In the genomic region with DNA sequence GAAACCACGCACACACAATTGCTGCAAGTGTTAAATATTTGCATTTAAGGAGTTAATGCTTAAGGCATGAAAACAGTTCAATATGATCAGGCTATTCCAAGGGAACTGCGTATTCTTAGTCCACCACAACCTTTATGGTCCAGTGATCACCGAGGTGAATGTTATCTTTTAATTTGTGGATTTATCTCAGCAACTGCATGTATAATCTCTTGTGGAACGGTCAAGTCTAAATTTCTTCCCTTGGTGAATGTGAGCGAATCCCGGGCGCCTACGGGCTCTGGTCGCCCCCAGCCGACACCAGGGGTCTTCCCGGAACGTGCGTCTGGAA, we compare ENCODE assay signal across 8 cellular contexts. TPM values are rescaled to one million over a fixed set of nuclear protein-coding genes. Genes with fewer than 3 reads are reported as not detected.
DNase-seq lines count a peak whose midpoint lies in the region; ATAC-seq, FAIRE-seq and TF ChIP-seq lines count a peak whose summit lies in the region.

No MANE protein-coding gene starts in this region.

- peaks cover 7% of the 10 kb centered on the region in 2 donors for H3K4me1 ChIP-seq in adrenal gland (replicated peaks in 1 of 2)
- H3K4me1 ChIP-seq in HepG2 (ENCODE audit: insufficient read depth, low read length), result peaks cover 18% of the 10 kb centered on the region

- no peaks in the 10 kb centered on the region for H4K20me1 ChIP-seq in HepG2 (ENCODE audit: insufficient read depth, low read length)

- intact Hi-C loops in activated CD4-positive, alpha-beta T cell treated with anti-CD3 and anti-CD28 coated beads for 36 hours (cut with DNase I, micrococcal nuclease), result loop anchor here (1.0 kb wide), 5 partner anchors 28 to 857 kb away; a partner anchor contains a TSS
- intact Hi-C loops in adrenal gland (cut with DNase I) (no loop called here), HepG2 (cut with micrococcal nuclease; ENCODE audit: unreplicated experiment) (loop anchor here (2.0 kb wide), 1 partner anchor 28 kb away; a partner anchor contains a TSS)

- TF ChIP-seq CTCF in adrenal gland (IDR thresholded peaks at IDR 0.05), result no peak
- TF ChIP-seq CTCF in HepG2 (CRISPR knock-in tag; IDR thresholded peaks at IDR 0.05), result no peak

- H3K4me2 ChIP-seq in HepG2 (ENCODE audit: low read depth, low read length), result peak overlapping the region; percentile 98

- ATAC-seq in activated CD4-positive, alpha-beta T cell treated with anti-CD3 and anti-CD28 coated beads for 36 hours, result no peak
- ATAC-seq in HepG2, result no peak
- no peak for ATAC-seq in HG02571 (IDR thresholded peaks at IDR 0.05; ENCODE audit: unreplicated experiment)
- ATAC-seq in GM18909 (IDR thresholded peaks at IDR 0.05; ENCODE audit: poor library complexity, unreplicated experiment), result no peak

- H2AFZ ChIP-seq in HepG2 (ENCODE audit: low read length), result peak overlapping the region; percentile 59

- 3 to 5% (median 4%) methylated on average over 13 of the region's 13 CpGs for WGBS in adrenal gland, 4 donors
- WGBS in HepG2 (ENCODE audit: low lambda C conversion rate), result 24% methylated on average over 3 of the region's 13 CpGs

- H3K4me3 ChIP-seq in adrenal gland (peak overlapping the region; percentile 1 to 73 (median 42)), HepG2 (replicated peaks in 1 of 3; ENCODE audit: insufficient read depth in 1 of 3, low read depth in 2 of 3, low read length in 3 of 3) (peak overlapping the region; percentile 65 to 91 (median 82); a peak in 5 of 6 replicates)

- DNase-seq in activated CD4-positive, alpha-beta T cell treated with anti-CD3 and anti-CD28 coated beads for 36 hours, result no peak
- no peak for DNase-seq in activated CD4-positive, alpha-beta T cell treated with anti-CD3 and anti-CD28 coated beads for 48 hours
- DNase-seq in adrenal gland (no peak), HepG2 (ENCODE audit: low spot score) (no peak)
- no peak for DNase-seq in effector CD4-positive, alpha-beta T cell

- in situ Hi-C loops in HepG2 (cut with HindIII; ENCODE audit: extremely low pct_ligation_motif_present, low pct_unique_long_range_greater_than_20kb), result no loop called here

- POLR2A ChIA-PET in activated CD4-positive, alpha-beta T cell treated with anti-CD3 and anti-CD28 coated beads for 36 hours (lab: Charles Lee), result interaction anchor here (1.2 kb wide), 1 partner anchor 9 kb away, joined by 4 read pairs; no protein-coding TSS in a partner anchor
- POLR2A ChIA-PET in HepG2 (lab: Yijun Ruan, JAX), result no interaction called here

- H3K27me3 ChIP-seq in adrenal gland (no peaks in the 10 kb centered on the region), HepG2 (ENCODE audit: control insufficient read depth in 1 of 2, insufficient read depth in 2 of 2, low read length in 2 of 2) (no peaks in the 10 kb centered on the region; a peak in 1 of 5 replicates)

- no TSS peak for BruUV-seq in HepG2 (replicated peaks; lab: Mats Ljungman, UMichigan)

- no peak for TF ChIP-seq EP300 in HepG2 (IDR thresholded peaks at IDR 0.05; ENCODE audit: low read depth in 2 of 2, low read length in 2 of 2)
- no peak for TF ChIP-seq EP300 in HepG2 (CRISPR knock-in tag; IDR thresholded peaks at IDR 0.05; ENCODE audit: borderline replicate concordance)

- no peak for TF ChIP-seq POLR2A in adrenal gland (IDR thresholded peaks at IDR 0.05)
- no peak for TF ChIP-seq POLR2A in HepG2 (IDR thresholded peaks at IDR 0.05; ENCODE audit: insufficient read depth in 1 of 2, low read depth in 2 of 2, low read length in 2 of 2)

- H3K36me3 Mint-ChIP-seq in activated CD4-positive, alpha-beta T cell treated with anti-CD3 and anti-CD28 coated beads for 36 hours (ENCODE audit: low read depth), result no peaks in the 10 kb centered on the region

- peak overlapping the region; percentile 62 for H3K9ac ChIP-seq in HepG2 (ENCODE audit: insufficient read depth, low read depth, low read length)

- FAIRE-seq in HepG2 (lab: Jason Lieb, UNC), result no peak

- H3K79me2 ChIP-seq in HepG2 (ENCODE audit: insufficient read depth, low read length), result no peaks in the 10 kb centered on the region

- CTCF ChIA-PET in activated CD4-positive, alpha-beta T cell treated with anti-CD3 and anti-CD28 coated beads for 36 hours (lab: Charles Lee), result interaction anchor here (0.6 to 1.3 kb wide), 2 partner anchors 10 to 35 kb away, joined by 3 to 5 read pairs; no protein-coding TSS in a partner anchor
- CTCF ChIA-PET in HepG2 (lab: Yijun Ruan, JAX; ENCODE audit: low intra/inter-chr PET ratio, low total read pairs), result no interaction called here

- H3K4me3 Mint-ChIP-seq in activated CD4-positive, alpha-beta T cell treated with anti-CD3 and anti-CD28 coated beads for 36 hours, result peak overlapping the region; percentile 85

- peaks cover 8% of the 10 kb centered on the region for H3K27me3 Mint-ChIP-seq in activated CD4-positive, alpha-beta T cell treated with anti-CD3 and anti-CD28 coated beads for 36 hours

- H3K27ac ChIP-seq in adrenal gland, result peak overlapping the region in 3 of 5 donors; percentile 47 to 62 (median 56)
- H3K27ac ChIP-seq in HepG2 (ENCODE audit: extremely low read length, insufficient read depth, low read length), result no peak overlapping the region
- peak overlapping the region; percentile 72 for H3K27ac ChIP-seq in temporal lobe (ENCODE audit: low read depth, low read length)

- H3K9me3 ChIP-seq in adrenal gland (replicated peaks in 1 of 3), result no peaks in the 10 kb centered on the region
- no peaks in the 10 kb centered on the region for H3K9me3 ChIP-seq in HepG2 (ENCODE audit: low read length)

- peaks cover 0 to 6% of the 10 kb centered on the region in 2 donors for H3K36me3 ChIP-seq in adrenal gland (replicated peaks in 1 of 2)
- 0 out of 5 replicates have a peak, but pooled peaks cover 0 to 7% of the 10 kb centered on the region in 2 experiments for H3K36me3 ChIP-seq in HepG2 (replicated peaks in 1 of 2; ENCODE audit: control insufficient read depth in 1 of 2, insufficient read depth in 2 of 2, low read length in 2 of 2)

- no peaks in the 10 kb centered on the region for H3K9me3 Mint-ChIP-seq in activated CD4-positive, alpha-beta T cell treated with anti-CD3 and anti-CD28 coated beads for 36 hours (ENCODE audit: low read depth)

- no peak for TF ChIP-seq RAD21 in HepG2 (CRISPR knock-in tag; IDR thresholded peaks at IDR 0.05)

- peak overlapping the region; percentile 84 for H3K27ac Mint-ChIP-seq in activated CD4-positive, alpha-beta T cell treated with anti-CD3 and anti-CD28 coated beads for 36 hours

- H3K4me1 Mint-ChIP-seq in activated CD4-positive, alpha-beta T cell treated with anti-CD3 and anti-CD28 coated beads for 36 hours, result peaks cover 8% of the 10 kb centered on the region

RNA-seq across cellular contexts. Expression of a gene that starts 1.0 kb away (rescaled TPM):
- 1 to 10 TPM; 2.1 to 2.7 TPM for total RNA-seq in activated CD4-positive, alpha-beta T cell treated with anti-CD3 and anti-CD28 coated beads for 36 hours
- total RNA-seq in adrenal gland (10 to 100 TPM in 2 of 8 donors, 1 to 10 TPM in 6; 1.1 to 43.6 (median 1.9) TPM), HepG2 (2016; rRNA removed; fragmentation: Illumina TruSeq; extraction: Trizol) (0.48 and 0.93 TPM in 2 replicates), temporal lobe (0.98 TPM)
- polyA plus RNA-seq in adrenal gland (10 to 100 TPM in 1 of 3 donors, 1 to 10 TPM in 1, under 1 TPM in 1; 0.54 to 37.6 (median 1.8) TPM), HepG2 (2011; rRNA removed) (0.45 and 0.46 TPM in 2 replicates)
- total RNA-seq in HepG2 (2016; cell fraction: cytosol; rRNA removed; fragmentation: Illumina TruSeq; extraction: Trizol; ENCODE audit: low read depth), result 0.26 TPM in 1 of 2 replicates, not detected in the other
- 0.56 and 0.77 TPM in 2 replicates for total RNA-seq in HepG2 (2016; cell fraction: insoluble cytoplasmic fraction; rRNA removed; fragmentation: Illumina TruSeq; extraction: Trizol)
- 0.28 and 0.31 TPM in 2 replicates for total RNA-seq in HepG2 (2016; cell fraction: membrane; rRNA removed; fragmentation: Illumina TruSeq; extraction: Trizol)
- 0.28 and 0.56 TPM in 2 replicates for total RNA-seq in HepG2 (2016; cell fraction: nucleus; rRNA removed; fragmentation: Illumina TruSeq; extraction: Trizol)
- 0.28 and 0.43 TPM in 2 replicates for polyA plus RNA-seq in HepG2 (2011; cell fraction: cytosol; rRNA removed)
- 0.23 and 0.26 TPM in 2 replicates for polyA plus RNA-seq in HepG2 (2011; cell fraction: nucleus; rRNA removed)
- 0.45 and 0.97 TPM in 2 replicates for polyA plus RNA-seq in HepG2 (2012)
- 0.09 and 0.18 TPM in 2 replicates for polyA plus RNA-seq in HepG2 (2016; cell fraction: cytosol; fragmentation: Illumina TruSeq; extraction: Trizol; ENCODE audit: low read depth)
- polyA plus RNA-seq in HepG2 (2016; cell fraction: insoluble cytoplasmic fraction; fragmentation: Illumina TruSeq; extraction: Trizol; ENCODE audit: low read depth), result 0.78 and 1.4 TPM in 2 replicates
- polyA plus RNA-seq in HepG2 (2016; cell fraction: membrane; fragmentation: Illumina TruSeq; extraction: Trizol; ENCODE audit: low read depth), result 0.22 and 0.45 TPM in 2 replicates
- 0.39 TPM in 1 of 2 replicates, not detected in the other for polyA plus RNA-seq in HepG2 (2016; cell fraction: nucleus; fragmentation: Illumina TruSeq; extraction: Trizol; ENCODE audit: insufficient read depth, low read depth)
- polyA minus RNA-seq in HepG2 (2011; rRNA and poly(A)+ RNA removed; ENCODE audit: low replicate concordance), result 1.9 and 2.0 TPM in 2 replicates
- 0.44 TPM in 1 of 2 replicates, not detected in the other for polyA minus RNA-seq in HepG2 (2011; cell fraction: cytosol; rRNA and poly(A)+ RNA removed)
- polyA minus RNA-seq in HepG2 (2011; cell fraction: nucleus; rRNA and poly(A)+ RNA removed), result 0.25 and 0.64 TPM in 2 replicates

RNA-seq across cellular contexts. Expression of a gene that starts 27.6 kb away (rescaled TPM):
- total RNA-seq in activated CD4-positive, alpha-beta T cell treated with anti-CD3 and anti-CD28 coated beads for 36 hours, result 10 to 100 TPM; 12.1 to 20.7 TPM
- total RNA-seq in adrenal gland (10 to 100 TPM; 12.0 to 59.1 (median 15.0) TPM), HepG2 (2016; rRNA removed; fragmentation: Illumina TruSeq; extraction: Trizol) (27.3 and 52.3 TPM in 2 replicates), temporal lobe (30.7 TPM)
- polyA plus RNA-seq in adrenal gland (10 to 100 TPM in 1 of 3 donors, 1 to 10 TPM in 2; 3.7 to 39.2 (median 6.2) TPM), HepG2 (2011; rRNA removed) (9.6 and 12.5 TPM in 2 replicates)
- 3.7 and 3.9 TPM in 2 replicates for total RNA-seq in HepG2 (2016; cell fraction: cytosol; rRNA removed; fragmentation: Illumina TruSeq; extraction: Trizol; ENCODE audit: low read depth)
- total RNA-seq in HepG2 (2016; cell fraction: insoluble cytoplasmic fraction; rRNA removed; fragmentation: Illumina TruSeq; extraction: Trizol), result 28.0 and 52.9 TPM in 2 replicates
- 10.2 and 11.8 TPM in 2 replicates for total RNA-seq in HepG2 (2016; cell fraction: membrane; rRNA removed; fragmentation: Illumina TruSeq; extraction: Trizol)
- 10.8 and 11.2 TPM in 2 replicates for total RNA-seq in HepG2 (2016; cell fraction: nucleus; rRNA removed; fragmentation: Illumina TruSeq; extraction: Trizol)
- 4.6 and 9.0 TPM in 2 replicates for polyA plus RNA-seq in HepG2 (2011; cell fraction: cytosol; rRNA removed)
- polyA plus RNA-seq in HepG2 (2011; cell fraction: nucleus; rRNA removed), result 2.5 and 3.9 TPM in 2 replicates
- 13.2 and 17.7 TPM in 2 replicates for polyA plus RNA-seq in HepG2 (2012)
- 2.5 and 2.7 TPM in 2 replicates for polyA plus RNA-seq in HepG2 (2016; cell fraction: cytosol; fragmentation: Illumina TruSeq; extraction: Trizol; ENCODE audit: low read depth)
- polyA plus RNA-seq in HepG2 (2016; cell fraction: insoluble cytoplasmic fraction; fragmentation: Illumina TruSeq; extraction: Trizol; ENCODE audit: low read depth), result 30.5 and 35.4 TPM in 2 replicates
- 6.1 and 6.2 TPM in 2 replicates for polyA plus RNA-seq in HepG2 (2016; cell fraction: membrane; fragmentation: Illumina TruSeq; extraction: Trizol; ENCODE audit: low read depth)
- polyA plus RNA-seq in HepG2 (2016; cell fraction: nucleus; fragmentation: Illumina TruSeq; extraction: Trizol; ENCODE audit: insufficient read depth, low read depth), result 11.0 and 12.3 TPM in 2 replicates
- polyA minus RNA-seq in HepG2 (2011; rRNA and poly(A)+ RNA removed; ENCODE audit: low replicate concordance), result 4.3 and 5.5 TPM in 2 replicates
- 6.6 and 7.2 TPM in 2 replicates for polyA minus RNA-seq in HepG2 (2011; cell fraction: cytosol; rRNA and poly(A)+ RNA removed)
- 4.8 and 11.6 TPM in 2 replicates for polyA minus RNA-seq in HepG2 (2011; cell fraction: nucleus; rRNA and poly(A)+ RNA removed)

RNA-seq across cellular contexts. Expression of a gene that starts 27.8 kb away (rescaled TPM):
- total RNA-seq in activated CD4-positive, alpha-beta T cell treated with anti-CD3 and anti-CD28 coated beads for 36 hours, result 10 to 100 TPM; 13.5 to 17.6 TPM
- total RNA-seq in adrenal gland (10 to 100 TPM; 11.8 to 34.8 (median 19.6) TPM), HepG2 (2016; rRNA removed; fragmentation: Illumina TruSeq; extraction: Trizol) (7.5 and 11.3 TPM in 2 replicates), temporal lobe (29.7 TPM)
- polyA plus RNA-seq in adrenal gland (10 to 100 TPM in 1 of 3 donors, 1 to 10 TPM in 2; 8.3 to 19.5 (median 8.8) TPM), HepG2 (2011; rRNA removed) (7.2 and 7.4 TPM in 2 replicates)
- total RNA-seq in HepG2 (2016; cell fraction: cytosol; rRNA removed; fragmentation: Illumina TruSeq; extraction: Trizol; ENCODE audit: low read depth), result 1.4 and 1.7 TPM in 2 replicates
- total RNA-seq in HepG2 (2016; cell fraction: insoluble cytoplasmic fraction; rRNA removed; fragmentation: Illumina TruSeq; extraction: Trizol), result 7.7 and 10.8 TPM in 2 replicates
- 1.6 and 1.8 TPM in 2 replicates for total RNA-seq in HepG2 (2016; cell fraction: membrane; rRNA removed; fragmentation: Illumina TruSeq; extraction: Trizol)
- 11.1 and 15.1 TPM in 2 replicates for total RNA-seq in HepG2 (2016; cell fraction: nucleus; rRNA removed; fragmentation: Illumina TruSeq; extraction: Trizol)
- 3.2 and 4.5 TPM in 2 replicates for polyA plus RNA-seq in HepG2 (2011; cell fraction: cytosol; rRNA removed)
- polyA plus RNA-seq in HepG2 (2011; cell fraction: nucleus; rRNA removed), result 17.3 and 18.9 TPM in 2 replicates
- polyA plus RNA-seq in HepG2 (2012), result 6.2 and 7.8 TPM in 2 replicates
- polyA plus RNA-seq in HepG2 (2016; cell fraction: cytosol; fragmentation: Illumina TruSeq; extraction: Trizol; ENCODE audit: low read depth), result 0.18 and 0.27 TPM in 2 replicates
- 4.4 and 4.9 TPM in 2 replicates for polyA plus RNA-seq in HepG2 (2016; cell fraction: insoluble cytoplasmic fraction; fragmentation: Illumina TruSeq; extraction: Trizol; ENCODE audit: low read depth)
- 0.26 and 0.31 TPM in 2 replicates for polyA plus RNA-seq in HepG2 (2016; cell fraction: membrane; fragmentation: Illumina TruSeq; extraction: Trizol; ENCODE audit: low read depth)
- polyA plus RNA-seq in HepG2 (2016; cell fraction: nucleus; fragmentation: Illumina TruSeq; extraction: Trizol; ENCODE audit: insufficient read depth, low read depth), result 12.3 and 14.0 TPM in 2 replicates
- 8.9 and 18.6 TPM in 2 replicates for polyA minus RNA-seq in HepG2 (2011; rRNA and poly(A)+ RNA removed; ENCODE audit: low replicate concordance)
- polyA minus RNA-seq in HepG2 (2011; cell fraction: cytosol; rRNA and poly(A)+ RNA removed), result 5.2 and 12.1 TPM in 2 replicates
- polyA minus RNA-seq in HepG2 (2011; cell fraction: nucleus; rRNA and poly(A)+ RNA removed), result 60.4 and 61.2 TPM in 2 replicates

Comparison
In these comparisons a context has a peak if more than half of its experiments do, and no peak if none do; other contexts are left out.
1. intact Hi-C loops: an anchor here in activated CD4-positive, alpha-beta T cell treated with anti-CD3 and anti-CD28 coated beads for 36 hours (1.0 kb wide) and HepG2 (2.0 kb wide); none called in adrenal gland.